Comparison of ENCODE assay signal across 7 cellular contexts in the genomic region with DNA sequence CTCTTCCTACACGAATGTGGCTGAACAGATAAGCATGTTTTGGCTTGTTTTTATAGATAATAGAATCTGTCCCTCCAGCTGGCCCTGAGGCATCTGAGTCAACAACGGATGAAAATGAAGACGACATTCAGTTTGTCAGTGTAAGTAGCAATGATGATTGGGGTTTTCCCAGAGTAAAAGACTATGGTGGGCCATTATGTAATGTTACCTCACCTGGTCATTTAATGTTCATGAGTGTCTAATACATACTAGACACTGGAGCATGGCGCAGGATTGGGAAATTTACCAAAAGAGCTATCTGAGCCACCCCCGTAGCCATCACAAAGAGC.
ATAC-seq and FAIRE-seq lines count a peak whose summit lies in the region.

No MANE protein-coding gene starts in this region.

- FAIRE-seq in islet of Langerhans (lab: Jason Lieb, UNC), result peak; percentile 72

- ATAC-seq in GM18520 (IDR thresholded peaks at IDR 0.05; ENCODE audit: unreplicated experiment) (peak; percentile 20), GM19397 (IDR thresholded peaks at IDR 0.05; ENCODE audit: unreplicated experiment) (peak; percentile 26), GM21723 (IDR thresholded peaks at IDR 0.05; ENCODE audit: unreplicated experiment) (peak; percentile 23), HG02943 (IDR thresholded peaks at IDR 0.05; ENCODE audit: low read depth, unreplicated experiment) (peak; percentile 30), HG03354 (IDR thresholded peaks at IDR 0.05; ENCODE audit: poor library complexity, severe bottlenecking, unreplicated experiment) (peak; percentile 43)
- peak; percentile 42 to 44 for ATAC-seq in activated CD4-positive, CD25-positive, alpha-beta regulatory T cell treated with anti-CD3 and anti-CD28 coated beads, Interleukin-2, amount 50 U/mL, for 24 hours

Comparison
In these comparisons a context has a peak if more than half of its experiments do, and no peak if none do; other contexts are left out.
1. Peak in every context shown above with its lines: ATAC-seq.